Comparison of ENCODE assay signal across 8 cellular contexts in the genomic region with DNA sequence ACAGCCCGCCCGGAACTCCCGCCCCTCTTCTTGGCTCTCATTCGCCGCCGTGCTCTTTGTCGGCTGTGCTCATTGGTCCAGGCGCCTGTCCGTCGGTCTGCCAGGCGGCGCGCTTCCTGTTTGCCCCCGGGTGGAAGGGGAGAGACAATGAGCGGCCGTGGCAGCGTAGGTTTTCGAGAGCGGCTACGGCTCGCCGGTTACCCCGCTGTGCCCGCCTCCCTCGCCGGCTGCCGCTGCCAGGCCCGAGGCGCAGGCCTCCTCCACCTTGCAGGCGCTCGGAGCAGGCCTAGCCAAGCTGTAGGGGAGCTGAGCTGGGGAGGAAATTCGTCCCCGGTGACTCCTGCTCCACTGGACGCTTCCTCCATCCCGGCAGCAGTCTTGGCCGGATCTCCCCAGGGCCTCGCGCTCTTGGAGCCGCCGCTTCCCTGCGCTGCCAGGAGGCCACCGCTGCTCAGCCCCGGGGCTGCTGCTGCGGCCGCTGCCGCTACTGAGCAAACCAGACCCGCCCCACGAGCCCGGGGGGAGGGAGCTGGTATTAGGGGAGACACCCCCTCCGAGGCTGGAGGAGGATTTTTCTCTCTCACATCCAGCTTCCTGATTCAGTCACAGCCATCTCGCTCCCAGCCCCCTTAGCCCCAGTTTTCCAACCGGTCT.
A peak's percentile ranks its signal among the peaks of the same experiment; 100 is the strongest.
DNase-seq lines count a peak whose midpoint lies in the region; ATAC-seq, FAIRE-seq and TF ChIP-seq lines count a peak whose summit lies in the region.

TSS of gene SP3 (minus strand) at position 2 of the 654 bp plus-strand sequence. CDS start 202 bp downstream, outside the sequence.

- peaks cover 25% of the 10 kb centered on the region for H3K36me3 Mint-ChIP-seq in central memory CD8-positive, alpha-beta T cell (ENCODE audit: insufficient read depth)

- peak; percentile 70 for FAIRE-seq in islet of Langerhans (lab: Jason Lieb, UNC)

- DNase-seq in AG08396 (ENCODE audit: low spot score): peak; percentile 99
- peak; percentile 97 for DNase-seq in NCI-H446 (lab: John Stamatoyannopoulos, UW)
- DNase-seq in activated CD4-positive, CD25-positive, alpha-beta regulatory T cell treated with anti-CD3 and anti-CD28 coated beads, Interleukin-2, amount 50 U/mL, for 16 hours (ENCODE audit: low read depth, low spot score): peak; percentile 92
- DNase-seq in central memory CD8-positive, alpha-beta T cell (ENCODE audit: low spot score in 2 of 2): peak; percentile 86 to 93
- peak; percentile 93 for DNase-seq in stimulated activated CD4-positive, alpha-beta T cell treated with anti-CD3 and anti-CD28 coated beads, Interleukin-12 subunit alpha, Interleukin-12 subunit beta, amount 100 ng/mL, for 4 hours

- no peaks in the 10 kb centered on the region for H3K9me3 Mint-ChIP-seq in central memory CD8-positive, alpha-beta T cell

- ATAC-seq in HG03196 (IDR thresholded peaks at IDR 0.05; ENCODE audit: unreplicated experiment): peak; percentile 74
- ATAC-seq in central memory CD8-positive, alpha-beta T cell (replicated peaks; ENCODE audit: extremely low read depth, poor library complexity, severe bottlenecking): peak; percentile 66

- peak within 1 kb of the TSS; percentile 97 for H3K4me3 Mint-ChIP-seq in central memory CD8-positive, alpha-beta T cell

- H3K27ac Mint-ChIP-seq in central memory CD8-positive, alpha-beta T cell (ENCODE audit: low read depth): peak within 1 kb of the TSS; percentile 98

- in situ Hi-C loops in GM18951 (cut with MboI; ENCODE audit: low sequenced_read_pairs, unreplicated experiment): no loop called here

- H3K27me3 Mint-ChIP-seq in central memory CD8-positive, alpha-beta T cell: no peaks in the 10 kb centered on the region

- peaks cover 27% of the 10 kb centered on the region for H3K4me1 Mint-ChIP-seq in central memory CD8-positive, alpha-beta T cell

- peak; percentile 79 for TF ChIP-seq POLR2A in GM18951 (IDR thresholded peaks at IDR 0.05; ENCODE audit: extremely low read depth, insufficient read depth, insufficient read length)

Comparison
In these comparisons a context has a peak if more than half of its experiments do, and no peak if none do; other contexts are left out.
1. Peak in every context shown above with its lines: DNase-seq and ATAC-seq.